In genomic region chr4:42216569-42216968, GRCh38 we compare ENCODE assay signal across 23 cellular contexts.
"Had no signal": no experiment of that assay in that cellular context is flagged by ENCODE, and none has a peak within 500 bp of the region (broad histone marks: within the 10 kb centered on the region; RNA-seq: fewer than 3 reads in every experiment).

No MANE protein-coding gene starts in this region.

- H3K27ac Mint-ChIP-seq: activated B cell treated with CpG ODN at 0.5 μM for 24 hours; activated CD4-positive, alpha-beta T cell treated with anti-CD3 and anti-CD28 coated beads, Interleukin-2, amount 10 ng/mL, durations not matched to agents 7 days and 5 days; activated CD8-positive, alpha-beta T cell treated with anti-CD3 and anti-CD28 coated beads for 36 hours; activated naive CD8-positive, alpha-beta T cell treated with anti-CD3 and anti-CD28 coated beads, Interleukin-2, amount 10 ng/mL, durations not matched to agents 7 days and 5 days; T-helper 17 cell had no signal

- H3K27me3 Mint-ChIP-seq: activated B cell treated with CpG ODN at 0.5 μM for 24 hours; activated CD4-positive, alpha-beta T cell treated with anti-CD3 and anti-CD28 coated beads, Interleukin-2, amount 10 ng/mL, durations not matched to agents 7 days and 5 days; activated CD8-positive, alpha-beta T cell treated with anti-CD3 and anti-CD28 coated beads for 36 hours had no signal

- H3K9me3 ChIP-seq: adrenal gland had no signal

- H3K27me3 ChIP-seq: adrenal gland had no signal

- FAIRE-seq: RCC 7860 had no signal

- H3K36me3 ChIP-seq: adrenal gland had no signal

- H3K4me3 Mint-ChIP-seq: activated B cell treated with CpG ODN at 0.5 μM for 24 hours; activated CD4-positive, alpha-beta T cell treated with anti-CD3 and anti-CD28 coated beads, Interleukin-2, amount 10 ng/mL, durations not matched to agents 7 days and 5 days; activated CD8-positive, alpha-beta T cell treated with anti-CD3 and anti-CD28 coated beads for 36 hours; activated naive CD8-positive, alpha-beta T cell treated with anti-CD3 and anti-CD28 coated beads, Interleukin-2, amount 10 ng/mL, durations not matched to agents 7 days and 5 days; T-helper 17 cell had no signal

- H3K4me1 ChIP-seq: adrenal gland had no signal

- DNase-seq: activated B cell treated with CpG ODN at 0.5 μM for 24 hours; activated CD4-positive, alpha-beta T cell treated with anti-CD3 and anti-CD28 coated beads, Interleukin-2, amount 10 ng/mL, durations not matched to agents 7 days and 5 days; activated CD8-positive, alpha-beta memory T cell treated with anti-CD3 and anti-CD28 coated beads, Interleukin-2, amount 50 U/mL, for 48 hours; activated CD8-positive, alpha-beta T cell treated with anti-CD3 and anti-CD28 coated beads for 36 hours; activated naive CD4-positive, alpha-beta T cell treated with anti-CD3 and anti-CD28 coated beads, Interleukin-2, amount 50 U/mL, for 16 hours; activated naive CD8-positive, alpha-beta T cell treated with anti-CD3 and anti-CD28 coated beads, Interleukin-2, amount 10 ng/mL, durations not matched to agents 7 days and 5 days; activated T-cell treated with anti-CD3 and anti-CD28 coated beads, Interleukin-2, amount 50 U/mL, for 1 hour; adrenal gland; anterior cingulate cortex; central memory CD4-positive, alpha-beta T cell; NCI-H1048; NCI-H146; NCI-H187 treated with DMSO at 0.1 percent for 48 hours; NCI-H2081 treated with DMSO at 0.1 percent for 48 hours; NCI-H526; NCI-H774; NK-92 treated with Interleukin-12 subunit alpha and Interleukin-12 subunit beta, amount 100 ng/mL, for 24 hours; OCI-M1; SHP77 treated with DMSO at 0.1 percent for 48 hours; T-helper 17 cell; T-helper 9 cell had no signal

- H3K4me3 ChIP-seq: adrenal gland, coronary artery had no signal

- H3K9me3 Mint-ChIP-seq: activated B cell treated with CpG ODN at 0.5 μM for 24 hours; activated CD4-positive, alpha-beta T cell treated with anti-CD3 and anti-CD28 coated beads, Interleukin-2, amount 10 ng/mL, durations not matched to agents 7 days and 5 days; activated CD8-positive, alpha-beta T cell treated with anti-CD3 and anti-CD28 coated beads for 36 hours; activated naive CD8-positive, alpha-beta T cell treated with anti-CD3 and anti-CD28 coated beads, Interleukin-2, amount 10 ng/mL, durations not matched to agents 7 days and 5 days had no signal

- H3K27ac ChIP-seq: adrenal gland, coronary artery had no signal

- H3K4me1 Mint-ChIP-seq: activated B cell treated with CpG ODN at 0.5 μM for 24 hours; activated CD4-positive, alpha-beta T cell treated with anti-CD3 and anti-CD28 coated beads, Interleukin-2, amount 10 ng/mL, durations not matched to agents 7 days and 5 days; activated naive CD8-positive, alpha-beta T cell treated with anti-CD3 and anti-CD28 coated beads, Interleukin-2, amount 10 ng/mL, durations not matched to agents 7 days and 5 days had no signal

- H3K36me3 Mint-ChIP-seq: activated naive CD8-positive, alpha-beta T cell treated with anti-CD3 and anti-CD28 coated beads, Interleukin-2, amount 10 ng/mL, durations not matched to agents 7 days and 5 days had no signal
